In the genomic region with DNA sequence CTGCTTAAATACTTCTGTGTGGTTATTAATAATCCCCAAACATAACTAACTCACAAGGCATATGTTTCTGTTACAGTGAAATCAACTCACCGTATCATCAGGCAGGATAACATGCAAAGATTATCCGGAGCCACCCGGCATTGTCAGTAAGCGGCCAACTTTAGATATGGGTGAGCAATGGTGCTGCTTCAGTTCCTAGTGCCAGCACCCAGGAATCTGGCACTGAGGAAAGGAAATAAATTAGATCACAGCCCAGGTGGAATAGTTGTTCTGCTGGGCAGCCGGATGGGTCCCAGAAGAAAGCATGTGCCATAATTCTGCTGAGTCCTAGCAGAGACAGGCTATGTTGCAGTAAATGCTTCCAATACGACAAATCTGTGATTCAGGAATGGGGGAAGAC, we compare ENCODE assay signal across 16 cellular contexts.
"Had no signal": no experiment of that assay in that cellular context is flagged by ENCODE, and none has a peak within 500 bp of the region (broad histone marks: within the 10 kb centered on the region; RNA-seq: fewer than 3 reads in every experiment).

No MANE protein-coding gene starts in this region.

- H3K36me3 ChIP-seq: neutrophil, suprapubic skin, thyroid gland had no signal

- H3K27ac ChIP-seq: coronary artery, neutrophil, suprapubic skin, thyroid gland had no signal

- H3K27me3 ChIP-seq: neutrophil, suprapubic skin, thyroid gland had no signal

- H3K9me3 ChIP-seq: neutrophil, suprapubic skin, thyroid gland had no signal

- ATAC-seq: left colon; naive thymus-derived CD4-positive, alpha-beta T cell had no signal

- DNase-seq: effector CD4-positive, alpha-beta T cell; endodermal cell; foreskin melanocyte; head of caudate nucleus; left colon; mammary epithelial cell; naive thymus-derived CD4-positive, alpha-beta T cell; small intestine; stimulated activated CD4-positive, alpha-beta T cell treated with anti-CD3 and anti-CD28 coated beads, Interleukin-12 subunit alpha, Interleukin-12 subunit beta, amount 100 ng/mL, for 4 hours; stimulated activated naive CD4-positive, alpha-beta T cell treated with Interleukin-2 at 50 U/mL for 16 hours; thyroid gland had no signal

- H3K4me3 ChIP-seq: coronary artery, suprapubic skin, thyroid gland had no signal

- FAIRE-seq: endothelial cell of umbilical vein, small intestine, urothelium cell line had no signal

- H3K4me1 ChIP-seq: suprapubic skin had no signal
